1 cellular context compared by ENCODE assay signal in the genomic region with DNA sequence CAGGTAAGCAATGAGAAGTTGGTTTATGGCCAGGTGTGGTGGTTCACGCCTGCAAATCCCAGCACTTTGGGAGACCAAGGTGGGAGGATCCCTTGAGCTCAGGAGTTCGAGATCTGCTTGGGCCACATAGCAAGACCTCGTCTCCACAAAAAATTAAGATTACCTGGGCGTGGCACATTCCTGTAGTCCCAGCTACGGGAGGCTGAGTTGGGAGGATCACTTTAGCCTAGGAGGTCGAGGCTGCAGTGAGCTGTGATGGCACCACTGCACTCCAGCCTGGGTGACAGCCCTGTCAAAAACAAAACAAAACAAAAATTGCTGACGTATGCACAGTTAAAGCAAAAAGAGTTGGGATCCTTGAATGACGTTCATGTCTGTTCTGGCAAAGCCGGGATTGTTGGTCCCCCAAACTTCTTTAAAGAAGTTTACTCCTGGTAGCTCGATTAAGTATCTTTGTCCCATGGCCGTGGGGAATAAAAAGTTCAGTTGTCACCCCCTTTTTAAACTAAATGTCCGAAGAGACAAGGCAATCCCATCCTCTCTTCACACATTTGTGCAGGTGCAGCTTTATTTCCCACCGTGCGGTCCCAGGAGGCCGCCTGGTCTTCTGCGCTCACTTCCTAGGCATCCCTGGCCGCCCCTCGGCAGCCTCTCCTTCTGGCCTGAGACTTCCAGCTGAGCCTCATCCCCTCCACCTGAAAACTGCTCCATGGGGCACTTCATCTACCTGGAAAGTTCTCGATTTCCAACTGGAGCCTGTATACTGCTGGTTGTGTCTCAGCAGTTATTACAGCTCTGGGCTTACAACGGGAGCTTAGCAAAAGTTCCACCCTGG.
A peak's percentile ranks its signal among the peaks of the same experiment; 100 is the strongest.
TF ChIP-seq lines count a peak whose summit lies in the region.

No MANE protein-coding gene starts in this region.

TF ChIP-seq in HepG2, 621 proteins besides CTCF, POLR2A, EP300 and RAD21 (continued from another document and continues in another):
- TF ChIP-seq ZNF10 (CRISPR knock-in tag; IDR thresholded peaks at IDR 0.05; ENCODE audit: borderline replicate concordance, low read depth): no peak
- no peak for TF ChIP-seq SMAD1 (CRISPR knock-in tag; IDR thresholded peaks at IDR 0.05; ENCODE audit: borderline replicate concordance, low read depth)
- TF ChIP-seq, protein P1, sequence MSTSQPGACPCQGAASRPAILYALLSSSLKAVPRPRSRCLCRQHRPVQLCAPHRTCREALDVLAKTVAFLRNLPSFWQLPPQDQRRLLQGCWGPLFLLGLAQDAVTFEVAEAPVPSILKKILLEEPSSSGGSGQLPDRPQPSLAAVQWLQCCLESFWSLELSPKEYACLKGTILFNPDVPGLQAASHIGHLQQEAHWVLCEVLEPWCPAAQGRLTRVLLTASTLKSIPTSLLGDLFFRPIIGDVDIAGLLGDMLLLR (CRISPR knock-in tag; IDR thresholded peaks at IDR 0.05): no peak; the same call in 1 of the 2 replicates
- no peak for TF ChIP-seq ZC3H13 (CRISPR knock-in tag; IDR thresholded peaks at IDR 0.05)
- 0 out of 2 replicates have a peak, but pooled peaks have one; percentile 20 for TF ChIP-seq ZFP41 (CRISPR knock-in tag; IDR thresholded peaks at IDR 0.05; ENCODE audit: borderline replicate concordance)
- TF ChIP-seq ZNF317 (CRISPR knock-in tag; IDR thresholded peaks at IDR 0.05): peak; percentile 65; the same call in 1 of the 2 replicates
- TF ChIP-seq TCF7L2 (IDR thresholded peaks at IDR 0.05; ENCODE audit: low read depth, low read length): no peak
- TF ChIP-seq SALL2 (CRISPR knock-in tag; IDR thresholded peaks at IDR 0.05): 0 out of 2 replicates have a peak, but pooled peaks have one; percentile 15
- TF ChIP-seq ZNF766 (CRISPR knock-in tag; IDR thresholded peaks at IDR 0.05; ENCODE audit: borderline replicate concordance): no peak
- TF ChIP-seq ZNF570 (CRISPR knock-in tag; IDR thresholded peaks at IDR 0.05; ENCODE audit: borderline replicate concordance): no peak
- TF ChIP-seq ZNF256 (CRISPR knock-in tag; conservative IDR thresholded peaks at IDR 0.05): peak; percentile 76
- TF ChIP-seq KDM5B (CRISPR knock-in tag; IDR thresholded peaks at IDR 0.05; ENCODE audit: borderline replicate concordance): 0 out of 2 replicates have a peak, but pooled peaks have one; percentile 49
- no peak; the same call in 1 of the 2 replicates for TF ChIP-seq ZNF674 (CRISPR knock-in tag; IDR thresholded peaks at IDR 0.05; ENCODE audit: low read depth)
- no peak for TF ChIP-seq AHR (CRISPR knock-in tag; IDR thresholded peaks at IDR 0.05)
- TF ChIP-seq SOX6 (IDR thresholded peaks at IDR 0.05): no peak
- peak; percentile 28 for TF ChIP-seq SOX6 (CRISPR knock-in tag; IDR thresholded peaks at IDR 0.05)
- 0 out of 2 replicates have a peak, but pooled peaks have one; percentile 9 for TF ChIP-seq SATB2 (CRISPR knock-in tag; IDR thresholded peaks at IDR 0.05)
- TF ChIP-seq, protein P2, sequence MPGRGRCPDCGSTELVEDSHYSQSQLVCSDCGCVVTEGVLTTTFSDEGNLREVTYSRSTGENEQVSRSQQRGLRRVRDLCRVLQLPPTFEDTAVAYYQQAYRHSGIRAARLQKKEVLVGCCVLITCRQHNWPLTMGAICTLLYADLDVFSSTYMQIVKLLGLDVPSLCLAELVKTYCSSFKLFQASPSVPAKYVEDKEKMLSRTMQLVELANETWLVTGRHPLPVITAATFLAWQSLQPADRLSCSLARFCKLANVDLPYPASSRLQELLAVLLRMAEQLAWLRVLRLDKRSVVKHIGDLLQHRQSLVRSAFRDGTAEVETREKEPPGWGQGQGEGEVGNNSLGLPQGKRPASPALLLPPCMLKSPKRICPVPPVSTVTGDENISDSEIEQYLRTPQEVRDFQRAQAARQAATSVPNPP (CRISPR knock-in tag; IDR thresholded peaks at IDR 0.05): 0 out of 2 replicates have a peak, but pooled peaks have one; percentile 46
- 0 out of 2 replicates have a peak, but pooled peaks have one; percentile 13 for TF ChIP-seq ZNF598 (CRISPR knock-in tag; IDR thresholded peaks at IDR 0.05; ENCODE audit: borderline replicate concordance)
- TF ChIP-seq RFX5 (IDR thresholded peaks at IDR 0.05; ENCODE audit: low read depth, low read length): peak; percentile 45; the same call in 1 of the 2 replicates
- no peak for TF ChIP-seq XBP1 (CRISPR knock-in tag; IDR thresholded peaks at IDR 0.05)
- 0 out of 2 replicates have a peak, but pooled peaks have one; percentile 50 for TF ChIP-seq ZNF430 (CRISPR knock-in tag; IDR thresholded peaks at IDR 0.05)
- TF ChIP-seq, protein P3, sequence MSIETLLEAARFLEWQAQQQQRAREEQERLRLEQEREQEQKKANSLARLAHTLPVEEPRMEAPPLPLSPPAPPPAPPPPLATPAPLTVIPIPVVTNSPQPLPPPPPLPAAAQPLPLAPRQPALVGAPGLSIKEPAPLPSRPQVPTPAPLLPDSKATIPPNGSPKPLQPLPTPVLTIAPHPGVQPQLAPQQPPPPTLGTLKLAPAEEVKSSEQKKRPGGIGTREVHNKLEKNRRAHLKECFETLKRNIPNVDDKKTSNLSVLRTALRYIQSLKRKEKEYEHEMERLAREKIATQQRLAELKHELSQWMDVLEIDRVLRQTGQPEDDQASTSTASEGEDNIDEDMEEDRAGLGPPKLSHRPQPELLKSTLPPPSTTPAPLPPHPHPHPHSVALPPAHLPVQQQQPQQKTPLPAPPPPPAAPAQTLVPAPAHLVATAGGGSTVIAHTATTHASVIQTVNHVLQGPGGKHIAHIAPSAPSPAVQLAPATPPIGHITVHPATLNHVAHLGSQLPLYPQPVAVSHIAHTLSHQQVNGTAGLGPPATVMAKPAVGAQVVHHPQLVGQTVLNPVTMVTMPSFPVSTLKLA (IDR thresholded peaks at IDR 0.05): no peak
- TF ChIP-seq ZNF546 (CRISPR knock-in tag; conservative IDR thresholded peaks at IDR 0.05): no peak
- 0 out of 2 replicates have a peak, but pooled peaks have one; percentile 40 for TF ChIP-seq KDM2A (CRISPR knock-in tag; IDR thresholded peaks at IDR 0.05; ENCODE audit: borderline replicate concordance, low read depth)
- TF ChIP-seq, protein P4, sequence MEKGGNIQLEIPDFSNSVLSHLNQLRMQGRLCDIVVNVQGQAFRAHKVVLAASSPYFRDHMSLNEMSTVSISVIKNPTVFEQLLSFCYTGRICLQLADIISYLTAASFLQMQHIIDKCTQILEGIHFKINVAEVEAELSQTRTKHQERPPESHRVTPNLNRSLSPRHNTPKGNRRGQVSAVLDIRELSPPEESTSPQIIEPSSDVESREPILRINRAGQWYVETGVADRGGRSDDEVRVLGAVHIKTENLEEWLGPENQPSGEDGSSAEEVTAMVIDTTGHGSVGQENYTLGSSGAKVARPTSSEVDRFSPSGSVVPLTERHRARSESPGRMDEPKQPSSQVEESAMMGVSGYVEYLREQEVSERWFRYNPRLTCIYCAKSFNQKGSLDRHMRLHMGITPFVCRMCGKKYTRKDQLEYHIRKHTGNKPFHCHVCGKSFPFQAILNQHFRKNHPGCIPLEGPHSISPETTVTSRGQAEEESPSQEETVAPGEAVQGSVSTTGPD (CRISPR knock-in tag; IDR thresholded peaks at IDR 0.05): peak; percentile 84
- 0 out of 2 replicates have a peak, but pooled peaks have one; percentile 28 for TF ChIP-seq ZNF557 (CRISPR knock-in tag; IDR thresholded peaks at IDR 0.05)
- TF ChIP-seq TRIM24 (CRISPR knock-in tag; IDR thresholded peaks at IDR 0.05): no peak
- TF ChIP-seq CREB1 (IDR thresholded peaks at IDR 0.05): peak; percentile 64
- no peak for TF ChIP-seq CREB1 (CRISPR knock-in tag; IDR thresholded peaks at IDR 0.05)
- TF ChIP-seq AKAP8 (CRISPR knock-in tag; IDR thresholded peaks at IDR 0.05): no peak
- TF ChIP-seq RBM39 (IDR thresholded peaks at IDR 0.05; ENCODE audit: low read depth, low read length, poor library complexity, severe bottlenecking): peak; percentile 47
- TF ChIP-seq RAD51 (IDR thresholded peaks at IDR 0.05; ENCODE audit: borderline replicate concordance): no peak
- TF ChIP-seq, protein P5, sequence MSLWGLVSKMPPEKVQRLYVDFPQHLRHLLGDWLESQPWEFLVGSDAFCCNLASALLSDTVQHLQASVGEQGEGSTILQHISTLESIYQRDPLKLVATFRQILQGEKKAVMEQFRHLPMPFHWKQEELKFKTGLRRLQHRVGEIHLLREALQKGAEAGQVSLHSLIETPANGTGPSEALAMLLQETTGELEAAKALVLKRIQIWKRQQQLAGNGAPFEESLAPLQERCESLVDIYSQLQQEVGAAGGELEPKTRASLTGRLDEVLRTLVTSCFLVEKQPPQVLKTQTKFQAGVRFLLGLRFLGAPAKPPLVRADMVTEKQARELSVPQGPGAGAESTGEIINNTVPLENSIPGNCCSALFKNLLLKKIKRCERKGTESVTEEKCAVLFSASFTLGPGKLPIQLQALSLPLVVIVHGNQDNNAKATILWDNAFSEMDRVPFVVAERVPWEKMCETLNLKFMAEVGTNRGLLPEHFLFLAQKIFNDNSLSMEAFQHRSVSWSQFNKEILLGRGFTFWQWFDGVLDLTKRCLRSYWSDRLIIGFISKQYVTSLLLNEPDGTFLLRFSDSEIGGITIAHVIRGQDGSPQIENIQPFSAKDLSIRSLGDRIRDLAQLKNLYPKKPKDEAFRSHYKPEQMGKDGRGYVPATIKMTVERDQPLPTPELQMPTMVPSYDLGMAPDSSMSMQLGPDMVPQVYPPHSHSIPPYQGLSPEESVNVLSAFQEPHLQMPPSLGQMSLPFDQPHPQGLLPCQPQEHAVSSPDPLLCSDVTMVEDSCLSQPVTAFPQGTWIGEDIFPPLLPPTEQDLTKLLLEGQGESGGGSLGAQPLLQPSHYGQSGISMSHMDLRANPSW (CRISPR knock-in tag; IDR thresholded peaks at IDR 0.05; ENCODE audit: borderline replicate concordance): 0 out of 2 replicates have a peak, but pooled peaks have one; percentile 52
- TF ChIP-seq CHCHD3 (CRISPR knock-in tag; IDR thresholded peaks at IDR 0.05): peak; percentile 81; the same call in 1 of the 2 replicates
- TF ChIP-seq ZNF234 (CRISPR knock-in tag; conservative IDR thresholded peaks at IDR 0.05): no peak
- no peak for TF ChIP-seq ZNF709 (CRISPR knock-in tag; IDR thresholded peaks at IDR 0.05)
- TF ChIP-seq, protein P6, sequence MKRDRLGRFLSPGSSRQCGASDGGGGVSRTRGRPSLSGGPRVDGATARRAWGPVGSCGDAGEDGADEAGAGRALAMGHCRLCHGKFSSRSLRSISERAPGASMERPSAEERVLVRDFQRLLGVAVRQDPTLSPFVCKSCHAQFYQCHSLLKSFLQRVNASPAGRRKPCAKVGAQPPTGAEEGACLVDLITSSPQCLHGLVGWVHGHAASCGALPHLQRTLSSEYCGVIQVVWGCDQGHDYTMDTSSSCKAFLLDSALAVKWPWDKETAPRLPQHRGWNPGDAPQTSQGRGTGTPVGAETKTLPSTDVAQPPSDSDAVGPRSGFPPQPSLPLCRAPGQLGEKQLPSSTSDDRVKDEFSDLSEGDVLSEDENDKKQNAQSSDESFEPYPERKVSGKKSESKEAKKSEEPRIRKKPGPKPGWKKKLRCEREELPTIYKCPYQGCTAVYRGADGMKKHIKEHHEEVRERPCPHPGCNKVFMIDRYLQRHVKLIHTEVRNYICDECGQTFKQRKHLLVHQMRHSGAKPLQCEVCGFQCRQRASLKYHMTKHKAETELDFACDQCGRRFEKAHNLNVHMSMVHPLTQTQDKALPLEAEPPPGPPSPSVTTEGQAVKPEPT (CRISPR knock-in tag; IDR thresholded peaks at IDR 0.05; ENCODE audit: low read depth): 0 out of 2 replicates have a peak, but pooled peaks have one; percentile 5
- TF ChIP-seq, protein P7, sequence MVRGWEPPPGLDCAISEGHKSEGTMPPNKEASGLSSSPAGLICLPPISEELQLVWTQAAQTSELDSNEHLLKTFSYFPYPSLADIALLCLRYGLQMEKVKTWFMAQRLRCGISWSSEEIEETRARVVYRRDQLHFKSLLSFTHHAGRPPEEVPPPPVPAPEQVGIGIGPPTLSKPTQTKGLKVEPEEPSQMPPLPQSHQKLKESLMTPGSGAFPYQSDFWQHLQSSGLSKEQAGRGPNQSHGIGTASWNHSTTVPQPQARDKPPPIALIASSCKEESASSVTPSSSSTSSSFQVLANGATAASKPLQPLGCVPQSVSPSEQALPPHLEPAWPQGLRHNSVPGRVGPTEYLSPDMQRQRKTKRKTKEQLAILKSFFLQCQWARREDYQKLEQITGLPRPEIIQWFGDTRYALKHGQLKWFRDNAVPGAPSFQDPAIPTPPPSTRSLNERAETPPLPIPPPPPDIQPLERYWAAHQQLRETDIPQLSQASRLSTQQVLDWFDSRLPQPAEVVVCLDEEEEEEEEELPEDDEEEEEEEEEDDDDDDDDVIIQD (CRISPR knock-in tag; IDR thresholded peaks at IDR 0.05; ENCODE audit: low read depth): peak; percentile 14; the same call in 1 of the 2 replicates
- TF ChIP-seq, protein P8, sequence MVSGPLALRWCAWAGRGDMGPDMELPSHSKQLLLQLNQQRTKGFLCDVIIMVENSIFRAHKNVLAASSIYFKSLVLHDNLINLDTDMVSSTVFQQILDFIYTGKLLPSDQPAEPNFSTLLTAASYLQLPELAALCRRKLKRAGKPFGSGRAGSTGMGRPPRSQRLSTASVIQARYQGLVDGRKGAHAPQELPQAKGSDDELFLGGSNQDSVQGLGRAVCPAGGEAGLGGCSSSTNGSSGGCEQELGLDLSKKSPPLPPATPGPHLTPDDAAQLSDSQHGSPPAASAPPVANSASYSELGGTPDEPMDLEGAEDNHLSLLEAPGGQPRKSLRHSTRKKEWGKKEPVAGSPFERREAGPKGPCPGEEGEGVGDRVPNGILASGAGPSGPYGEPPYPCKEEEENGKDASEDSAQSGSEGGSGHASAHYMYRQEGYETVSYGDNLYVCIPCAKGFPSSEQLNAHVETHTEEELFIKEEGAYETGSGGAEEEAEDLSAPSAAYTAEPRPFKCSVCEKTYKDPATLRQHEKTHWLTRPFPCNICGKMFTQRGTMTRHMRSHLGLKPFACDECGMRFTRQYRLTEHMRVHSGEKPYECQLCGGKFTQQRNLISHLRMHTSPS (CRISPR knock-in tag; IDR thresholded peaks at IDR 0.05; ENCODE audit: low read depth): 0 out of 2 replicates have a peak, but pooled peaks have one; percentile 2
- TF ChIP-seq HIVEP1 (CRISPR knock-in tag; IDR thresholded peaks at IDR 0.05): peak; percentile 65; the same call in 1 of the 2 replicates
- TF ChIP-seq, protein P9, sequence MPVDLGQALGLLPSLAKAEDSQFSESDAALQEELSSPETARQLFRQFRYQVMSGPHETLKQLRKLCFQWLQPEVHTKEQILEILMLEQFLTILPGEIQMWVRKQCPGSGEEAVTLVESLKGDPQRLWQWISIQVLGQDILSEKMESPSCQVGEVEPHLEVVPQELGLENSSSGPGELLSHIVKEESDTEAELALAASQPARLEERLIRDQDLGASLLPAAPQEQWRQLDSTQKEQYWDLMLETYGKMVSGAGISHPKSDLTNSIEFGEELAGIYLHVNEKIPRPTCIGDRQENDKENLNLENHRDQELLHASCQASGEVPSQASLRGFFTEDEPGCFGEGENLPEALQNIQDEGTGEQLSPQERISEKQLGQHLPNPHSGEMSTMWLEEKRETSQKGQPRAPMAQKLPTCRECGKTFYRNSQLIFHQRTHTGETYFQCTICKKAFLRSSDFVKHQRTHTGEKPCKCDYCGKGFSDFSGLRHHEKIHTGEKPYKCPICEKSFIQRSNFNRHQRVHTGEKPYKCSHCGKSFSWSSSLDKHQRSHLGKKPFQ (CRISPR knock-in tag; IDR thresholded peaks at IDR 0.05; ENCODE audit: insufficient replicate concordance): peak; percentile 18
- no peak for TF ChIP-seq PCBP2 (optimal IDR thresholded peaks at IDR 0.05; ENCODE audit: low read depth, low read length, poor library complexity, severe bottlenecking)
